In genomic region chr1:3313579-3313955, GRCh38 we compare ENCODE assay signal across 9 cellular contexts.
DNase-seq lines count a peak whose midpoint lies in the region; ATAC-seq and TF ChIP-seq lines count a peak whose summit lies in the region.
"Had no signal": no experiment of that assay in that cellular context is flagged by ENCODE, and none has a peak within 500 bp of the region (broad histone marks: within the 10 kb centered on the region; RNA-seq: fewer than 3 reads in every experiment).

No MANE protein-coding gene starts in this region.

- H3K4me1 Mint-ChIP-seq in activated CD4-positive, alpha-beta memory T cell treated with anti-CD3 and anti-CD28 coated beads for 36 hours (ENCODE audit: low read depth): peaks cover 13% of the 10 kb centered on the region

- H3K9me2 ChIP-seq in HCT116 (ENCODE audit: insufficient read depth): no peaks in the 10 kb centered on the region

- no peak for TF ChIP-seq POLR2A in HCT116 (IDR thresholded peaks at IDR 0.05; ENCODE audit: borderline replicate concordance, extremely low read depth, insufficient read depth, insufficient read length)

- H3K9ac ChIP-seq in HCT116 (ENCODE audit: low read length) (peak overlapping the region; percentile 58), smooth muscle cell (ENCODE audit: low read depth) (peak overlapping the region; percentile 95)

- RAD21 ChIA-PET in HCT116 (lab: Charles Lee; ENCODE audit: low non-redundant PET in 1 of 2, low total read pairs in 2 of 2, uncharacterized antibody in 2 of 2, unreplicated experiment in 2 of 2): no interaction called here

- peaks cover 13% of the 10 kb centered on the region for H3K27me3 Mint-ChIP-seq in activated CD4-positive, alpha-beta memory T cell treated with anti-CD3 and anti-CD28 coated beads for 36 hours

- no peak overlapping the region for H3K4me3 Mint-ChIP-seq in activated CD4-positive, alpha-beta memory T cell treated with anti-CD3 and anti-CD28 coated beads for 36 hours
- H3K4me3 Mint-ChIP-seq: central memory CD8-positive, alpha-beta T cell had no signal

- intact Hi-C loops in HCT116 (cut with micrococcal nuclease): no loop called here
- intact Hi-C loops in activated CD4-positive, alpha-beta memory T cell treated with anti-CD3 and anti-CD28 coated beads for 36 hours (cut with micrococcal nuclease): no loop called here

- ATAC-seq in HCT116 (peak; percentile 11), HG03521 (IDR thresholded peaks at IDR 0.05; ENCODE audit: unreplicated experiment) (no peak)

- TF ChIP-seq CTCF in HCT116 (IDR thresholded peaks at IDR 0.05 in 2 of 3, conservative IDR thresholded peaks at IDR 0.05 in 1 of 3; ENCODE audit: borderline replicate concordance in 1 of 3, insufficient read depth in 1 of 3, low read depth in 2 of 3, low read length in 2 of 3) (no peak), coronary artery (IDR thresholded peaks at IDR 0.05) (no peak), smooth muscle cell (IDR thresholded peaks at IDR 0.05; ENCODE audit: borderline replicate concordance, insufficient read depth, poor library complexity, severe bottlenecking) (no peak), GM20000 (IDR thresholded peaks at IDR 0.05; ENCODE audit: extremely low read depth, missing control alignments) (no peak)

- peaks cover 29% of the 10 kb centered on the region for H3F3A ChIP-seq in smooth muscle cell (ENCODE audit: low read depth)

- DNase-seq in HCT116 (ENCODE audit: low read depth, low spot score) (no peak), coronary artery (ENCODE audit: low spot score) (peak; percentile 93), left kidney (ENCODE audit: low read depth, low spot score) (peak; percentile 81), smooth muscle cell (lab: John Stamatoyannopoulos, UW; ENCODE audit: unreplicated experiment) (peak; percentile 72), NCI-H2227 treated with DMSO at 0.1 percent for 48 hours (lab: John Stamatoyannopoulos, UW) (no peak), GM20000 (ENCODE audit: low spot score) (no peak)
- DNase-seq in activated CD4-positive, alpha-beta memory T cell treated with anti-CD3 and anti-CD28 coated beads for 36 hours: no peak

- H3K79me2 ChIP-seq in HCT116 (ENCODE audit: insufficient read depth, low read length): no peaks in the 10 kb centered on the region
- H3K79me2 ChIP-seq in smooth muscle cell (ENCODE audit: low read depth): no peaks in the 10 kb centered on the region

- no peaks in the 10 kb centered on the region for H3K9me3 ChIP-seq in HCT116 (ENCODE audit: control insufficient read depth in 1 of 2, insufficient read depth in 1 of 2, low read depth in 1 of 2, low read length in 2 of 2)
- no peaks in the 10 kb centered on the region for H3K9me3 ChIP-seq in smooth muscle cell (replicated peaks; ENCODE audit: low read depth)

- H3K4me3 ChIP-seq in HCT116 (replicated peaks in 1 of 2; ENCODE audit: low read depth in 1 of 2, low read length in 2 of 2) (peak overlapping the region in 1 of 2 experiments; percentile 25; a peak in 2 of 4 replicates), coronary artery (peak overlapping the region; percentile 59), smooth muscle cell (no peak overlapping the region)

- peaks cover 21 to 36% of the 10 kb centered on the region in 2 experiments for H3K4me1 ChIP-seq in HCT116 (ENCODE audit: control insufficient read depth in 1 of 2, insufficient read depth in 2 of 2, low read length in 2 of 2)
- peaks cover 38% of the 10 kb centered on the region for H3K4me1 ChIP-seq in smooth muscle cell (ENCODE audit: low read depth)

- 6% methylated on average over 21 of the region's 22 CpGs for WGBS in smooth muscle cell (ENCODE audit: low lambda C conversion rate)

- H4K20me1 ChIP-seq in HCT116 (ENCODE audit: insufficient read depth) (no peaks in the 10 kb centered on the region), smooth muscle cell (ENCODE audit: low read depth) (no peaks in the 10 kb centered on the region)

- POLR2A ChIA-PET in HCT116 (lab: Charles Lee): no interaction called here
- POLR2A ChIA-PET in activated CD4-positive, alpha-beta memory T cell treated with anti-CD3 and anti-CD28 coated beads for 36 hours (lab: Charles Lee): no interaction called here

- H3K27me3 ChIP-seq in HCT116 (ENCODE audit: insufficient read depth, low read length) (no peaks in the 10 kb centered on the region), smooth muscle cell (ENCODE audit: low read depth) (no peaks in the 10 kb centered on the region)

- H3K27ac ChIP-seq in HCT116 (ENCODE audit: low read depth, low read length): peak overlapping the region; percentile 62
- peak overlapping the region; percentile 96 to 100 for H3K27ac ChIP-seq in coronary artery
- peak overlapping the region; percentile 99 for H3K27ac ChIP-seq in smooth muscle cell (ENCODE audit: low read depth)

- H2AFZ ChIP-seq in HCT116 (ENCODE audit: low read depth, low read length, poor library complexity, severe bottlenecking) (no peak overlapping the region), smooth muscle cell (ENCODE audit: low read depth) (no peak overlapping the region)

- H3K4me2 ChIP-seq in HCT116 (ENCODE audit: low read length): peak overlapping the region; percentile 76
- H3K4me2 ChIP-seq in smooth muscle cell: peak overlapping the region; percentile 77

- no peak overlapping the region for H3K27ac Mint-ChIP-seq in activated CD4-positive, alpha-beta memory T cell treated with anti-CD3 and anti-CD28 coated beads for 36 hours

- TF ChIP-seq RAD21 in HCT116 (IDR thresholded peaks at IDR 0.05; ENCODE audit: low read depth): no peak

- CTCF ChIA-PET in HCT116 (lab: Charles Lee): no interaction called here
- CTCF ChIA-PET in activated CD4-positive, alpha-beta memory T cell treated with anti-CD3 and anti-CD28 coated beads for 36 hours (lab: Charles Lee): no interaction called here

- BruUV-seq in HCT116 (replicated peaks; lab: Mats Ljungman, UMichigan): no TSS peak

- H3K36me3 Mint-ChIP-seq in activated CD4-positive, alpha-beta memory T cell treated with anti-CD3 and anti-CD28 coated beads for 36 hours: no peaks in the 10 kb centered on the region

- peaks cover 12% of the 10 kb centered on the region for H3K9me3 Mint-ChIP-seq in activated CD4-positive, alpha-beta memory T cell treated with anti-CD3 and anti-CD28 coated beads for 36 hours

- H3K36me3 ChIP-seq in HCT116 (ENCODE audit: control insufficient read depth in 1 of 2, insufficient read depth in 2 of 2, low read length in 2 of 2): no peaks in the 10 kb centered on the region
- no peaks in the 10 kb centered on the region for H3K36me3 ChIP-seq in smooth muscle cell (ENCODE audit: low read depth)

TF ChIP-seq in HCT116, 20 proteins besides CTCF, POLR2A, EP300 and RAD21 (continues in another document):
- TF ChIP-seq POLR2AphosphoS5 (IDR thresholded peaks at IDR 0.05; ENCODE audit: low read depth, low read length) (no peak), SRF (IDR thresholded peaks at IDR 0.05; ENCODE audit: low read depth) (no peak), REST (IDR thresholded peaks at IDR 0.05; ENCODE audit: low read depth) (no peak), ATF3 (IDR thresholded peaks at IDR 0.05) (no peak), CEBPB (IDR thresholded peaks at IDR 0.05; ENCODE audit: low read depth) (no peak), ZNF274 (IDR thresholded peaks at IDR 0.05; ENCODE audit: low read depth, low read length) (no peak), MAX (IDR thresholded peaks at IDR 0.05) (no peak), EZH2phosphoT487 (IDR thresholded peaks at IDR 0.05; ENCODE audit: borderline replicate concordance) (no peak), ZBTB33 (IDR thresholded peaks at IDR 0.05; ENCODE audit: extremely low read depth, insufficient replicate concordance, low read length) (no peak)

Comparison
In these comparisons a context has a peak if more than half of its experiments do, and no peak if none do; other contexts are left out.
1. DNase-seq: peak in coronary artery (single experiment), left kidney (single experiment) and smooth muscle cell (single experiment); none in HCT116 (single experiment), activated CD4-positive, alpha-beta memory T cell treated with anti-CD3 and anti-CD28 coated beads for 36 hours (single experiment), NCI-H2227 treated with DMSO at 0.1 percent for 48 hours (single experiment) and GM20000 (single experiment).
2. Peak in every context shown above with its lines, with median percentiles within 50 percentile points of each other: H3K27ac ChIP-seq.